Comparison of ENCODE assay signal across 7 cellular contexts in the genomic region with DNA sequence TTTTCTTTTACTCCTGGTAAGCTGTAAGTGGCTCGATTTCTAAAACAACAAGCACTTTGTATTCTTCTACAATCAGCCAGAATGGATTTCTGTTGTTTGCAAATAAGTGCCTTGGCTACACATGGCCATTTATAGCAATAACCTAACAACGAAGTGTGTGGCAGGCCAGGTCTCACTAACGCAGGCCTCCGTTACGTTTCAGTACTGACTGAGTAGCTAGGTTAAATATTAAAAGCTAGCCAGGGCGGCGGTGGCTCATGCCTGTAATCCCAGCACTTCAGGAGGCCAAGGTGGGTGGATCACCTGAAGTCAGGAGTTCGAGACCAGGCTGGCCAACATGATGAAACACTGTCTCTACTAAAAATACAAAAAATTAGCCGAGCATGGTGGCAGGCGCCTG. TPM values are rescaled to one million over a fixed set of nuclear protein-coding genes. Genes with fewer than 3 reads are reported as not detected.
DNase-seq lines count a peak whose midpoint lies in the region; ATAC-seq, FAIRE-seq and TF ChIP-seq lines count a peak whose summit lies in the region.
"Not testable (repeated sequence)": the region's sequence is repeated elsewhere in the genome, so short reads cannot be mapped to it uniquely, and the experiment has no call there.

No MANE protein-coding gene starts in this region.

- H2AFZ ChIP-seq in hepatocyte = not testable (repeated sequence)

- peaks cover 36% of the 10 kb centered on the region for H4K20me1 ChIP-seq in hepatocyte (ENCODE audit: insufficient read depth, poor library complexity, severe bottlenecking)

- not testable (repeated sequence) for ATAC-seq in CD4-positive, alpha-beta T cell (ENCODE audit: poor library complexity); T-helper 17 cell
- ATAC-seq in body of pancreas (peak; percentile 67), right lobe of liver (peak in 3 of 4 donors; percentile 14 to 45 (median 30)), pancreas (peak; percentile 38 to 70 (median 46))

- not testable (repeated sequence) for TF ChIP-seq EP300 in stomach (IDR thresholded peaks at IDR 0.05)

- peaks cover 98% of the 10 kb centered on the region for H3K4me1 Mint-ChIP-seq in CD4-positive, alpha-beta T cell (ENCODE audit: low read depth)
- peaks cover 83% of the 10 kb centered on the region for H3K4me1 Mint-ChIP-seq in T-helper 17 cell

- POLR2A ChIA-PET in CD4-positive, alpha-beta T cell (lab: Charles Lee) = not testable (repeated sequence)

- H3K27ac ChIP-seq in CD4-positive, alpha-beta T cell (ENCODE audit: low read depth, low read length) = not testable (repeated sequence)
- peak overlapping the region; percentile 53 to 91 (median 72) for H3K27ac ChIP-seq in body of pancreas
- H3K27ac ChIP-seq in hepatocyte = peak overlapping the region; percentile 86
- peak overlapping the region in 1 of 3 donors; percentile 59 for H3K27ac ChIP-seq in right lobe of liver
- peak overlapping the region; percentile 48 to 61 (median 57) for H3K27ac ChIP-seq in pancreas
- H3K27ac ChIP-seq in stomach = peak overlapping the region; percentile 12 to 60 (median 57)

- peaks cover 95% of the 10 kb centered on the region for H3K4me1 ChIP-seq in body of pancreas
- peaks cover 66% of the 10 kb centered on the region for H3K4me1 ChIP-seq in hepatocyte (ENCODE audit: insufficient read depth)
- H3K4me1 ChIP-seq in right lobe of liver = peaks cover 0 to 62% (median 8%) of the 10 kb centered on the region in 4 donors
- peaks cover 53 to 66% (median 60%) of the 10 kb centered on the region in 3 donors for H3K4me1 ChIP-seq in pancreas
- H3K4me1 ChIP-seq in stomach = peaks cover 83 to 97% (median 89%) of the 10 kb centered on the region in 4 donors

- not testable (repeated sequence) for H3K9me2 ChIP-seq in hepatocyte (replicated peaks; ENCODE audit: insufficient read depth)

- peaks cover 97% of the 10 kb centered on the region for H3K79me2 ChIP-seq in hepatocyte

- H3K36me3 Mint-ChIP-seq in CD4-positive, alpha-beta T cell (ENCODE audit: low read depth) = peaks cover 22% of the 10 kb centered on the region
- not testable (repeated sequence) for H3K36me3 Mint-ChIP-seq in T-helper 17 cell (ENCODE audit: low read depth)

- FAIRE-seq in pancreas (lab: Jason Lieb, UNC) = not testable (repeated sequence)

- H3K9me3 Mint-ChIP-seq in CD4-positive, alpha-beta T cell = not testable (repeated sequence)

- not testable (repeated sequence) for H3K4me3 ChIP-seq in body of pancreas, hepatocyte, right lobe of liver, pancreas, stomach

- CTCF ChIA-PET in CD4-positive, alpha-beta T cell (lab: Charles Lee) = interaction anchor here (0.9 kb wide), 1 partner anchor 15 kb away, joined by 4 read pairs; no protein-coding TSS in a partner anchor

- not testable (repeated sequence) for H3K9me3 ChIP-seq in CD4-positive, alpha-beta T cell (ENCODE audit: control insufficient read depth, low read length); T-helper 17 cell (ENCODE audit: control insufficient read depth, low read length, poor library complexity, severe bottlenecking); body of pancreas; hepatocyte (ENCODE audit: low read depth); right lobe of liver; pancreas; stomach

- peak overlapping the region; percentile 43 for H3K4me2 ChIP-seq in hepatocyte

- not testable (repeated sequence) for DNase-seq in CD4-positive, alpha-beta T cell; T-helper 17 cell; hepatocyte (ENCODE audit: low spot score); right lobe of liver; stomach
- DNase-seq in body of pancreas = peak; percentile 63 to 71 (median 64)
- DNase-seq in pancreas = peak in 3 of 6 donors; percentile 47 to 59 (median 55)

- not testable (repeated sequence) for H3K27me3 ChIP-seq in CD4-positive, alpha-beta T cell (ENCODE audit: control insufficient read depth, insufficient read depth, low read length); body of pancreas; hepatocyte; right lobe of liver; pancreas; stomach

- not testable (repeated sequence) for H3K27me3 Mint-ChIP-seq in CD4-positive, alpha-beta T cell; T-helper 17 cell

- TF ChIP-seq POLR2A in body of pancreas (IDR thresholded peaks at IDR 0.05); right lobe of liver (IDR thresholded peaks at IDR 0.05); stomach (IDR thresholded peaks at IDR 0.05): not testable (repeated sequence)

- H3K4me3 Mint-ChIP-seq in CD4-positive, alpha-beta T cell; T-helper 17 cell: not testable (repeated sequence)

- 21 to 25% methylated on average over 10 of the region's 10 CpGs for WGBS in body of pancreas, 2 donors
- 50% methylated on average over 10 of the region's 10 CpGs for WGBS in hepatocyte (ENCODE audit: low lambda C conversion rate, missing lambda C conversion rate)
- 22% methylated on average over 8 of the region's 10 CpGs for WGBS in right lobe of liver (ENCODE audit: insufficient coverage, low coverage, low lambda C conversion rate, missing lambda C conversion rate)
- 25 to 27% methylated on average over 10 of the region's 10 CpGs for WGBS in pancreas, 2 donors
- WGBS in stomach, 5 donors = 40 to 58% (median 49%) methylated on average over 10 of the region's 10 CpGs

- TF ChIP-seq CTCF in CD4-positive, alpha-beta T cell (IDR thresholded peaks at IDR 0.05); hepatocyte (IDR thresholded peaks at IDR 0.05; ENCODE audit: poor library complexity); right lobe of liver (IDR thresholded peaks at IDR 0.05); pancreas (IDR thresholded peaks at IDR 0.05); stomach (IDR thresholded peaks at IDR 0.05): not testable (repeated sequence)
- peak in 1 of 7 experiments; percentile 4 for TF ChIP-seq CTCF in body of pancreas (IDR thresholded peaks at IDR 0.05)

- not testable (repeated sequence) for H3K36me3 ChIP-seq in body of pancreas (replicated peaks in 1 of 2; ENCODE audit: insufficient read depth in 1 of 2, low read depth in 2 of 2); hepatocyte (replicated peaks; ENCODE audit: insufficient read depth, low read depth); right lobe of liver; pancreas; stomach

- intact Hi-C loops in CD4-positive, alpha-beta T cell (cut with DNase I, micrococcal nuclease); body of pancreas (cut with DNase I); right lobe of liver (cut with DNase I); pancreas (cut with DNase I); stomach (cut with DNase I; ENCODE audit: low total_unique reads): not testable (repeated sequence)

- peak overlapping the region; percentile 52 for H3K27ac Mint-ChIP-seq in CD4-positive, alpha-beta T cell
- peak overlapping the region; percentile 96 for H3K27ac Mint-ChIP-seq in T-helper 17 cell

RNA-seq across cellular contexts. Expression of a gene that starts 19.1 kb away (rescaled TPM):
- 10 to 100 TPM; 57.5 to 59.5 TPM for total RNA-seq in CD4-positive, alpha-beta T cell
- total RNA-seq in T-helper 17 cell (10 to 100 TPM; 67.6 to 75.8 TPM), body of pancreas (10 to 100 TPM; 25.4 to 67.2 TPM), hepatocyte (41.1 and 47.5 TPM in 2 replicates), right lobe of liver (10 to 100 TPM; 14.6 to 24.2 (median 17.0) TPM), pancreas (10 to 100 TPM; 20.7 to 30.4 (median 22.4) TPM), stomach (10 to 100 TPM in 4 of 5 donors, 1 to 10 TPM in 1; 2.9 to 55.3 (median 38.4) TPM)
- polyA plus RNA-seq in hepatocyte (78.4 and 107 TPM in 2 replicates), pancreas (10 to 100 TPM; 64.9 to 82.8 TPM), stomach (10 to 100 TPM; 84.2 to 88.7 (median 84.5) TPM)

RNA-seq across cellular contexts. Expression of a gene that starts 22.0 kb away (rescaled TPM):
- total RNA-seq in CD4-positive, alpha-beta T cell = 100 to 1,000 TPM; 163 to 170 TPM
- 100 to 1,000 TPM; 285 to 303 TPM for total RNA-seq in T-helper 17 cell
- total RNA-seq in body of pancreas = 100 to 1,000 TPM in 1 of 2 donors, 10 to 100 TPM in 1; 98.8 to 151 TPM
- total RNA-seq in hepatocyte = 23.6 and 38.6 TPM in 2 replicates
- 42.2 and 58.5 TPM in 2 replicates for polyA plus RNA-seq in hepatocyte
- total RNA-seq in right lobe of liver = 10 to 100 TPM in 5 of 6 experiments, 1 to 10 TPM in 1; 8.9 to 11.7 (median 10.8) TPM
- 10 to 100 TPM; 30.6 to 67.4 (median 37.1) TPM for total RNA-seq in pancreas
- 100 to 1,000 TPM; 231 to 265 TPM for polyA plus RNA-seq in pancreas
- 100 to 1,000 TPM in 4 of 5 donors, 10 to 100 TPM in 1; 50.9 to 653 (median 247) TPM for total RNA-seq in stomach
- polyA plus RNA-seq in stomach = 100 to 1,000 TPM in 1 of 3 donors, 10 to 100 TPM in 2; 35.0 to 193 (median 49.2) TPM
